ENCODE assay signal across 1 cellular context in the genomic region with DNA sequence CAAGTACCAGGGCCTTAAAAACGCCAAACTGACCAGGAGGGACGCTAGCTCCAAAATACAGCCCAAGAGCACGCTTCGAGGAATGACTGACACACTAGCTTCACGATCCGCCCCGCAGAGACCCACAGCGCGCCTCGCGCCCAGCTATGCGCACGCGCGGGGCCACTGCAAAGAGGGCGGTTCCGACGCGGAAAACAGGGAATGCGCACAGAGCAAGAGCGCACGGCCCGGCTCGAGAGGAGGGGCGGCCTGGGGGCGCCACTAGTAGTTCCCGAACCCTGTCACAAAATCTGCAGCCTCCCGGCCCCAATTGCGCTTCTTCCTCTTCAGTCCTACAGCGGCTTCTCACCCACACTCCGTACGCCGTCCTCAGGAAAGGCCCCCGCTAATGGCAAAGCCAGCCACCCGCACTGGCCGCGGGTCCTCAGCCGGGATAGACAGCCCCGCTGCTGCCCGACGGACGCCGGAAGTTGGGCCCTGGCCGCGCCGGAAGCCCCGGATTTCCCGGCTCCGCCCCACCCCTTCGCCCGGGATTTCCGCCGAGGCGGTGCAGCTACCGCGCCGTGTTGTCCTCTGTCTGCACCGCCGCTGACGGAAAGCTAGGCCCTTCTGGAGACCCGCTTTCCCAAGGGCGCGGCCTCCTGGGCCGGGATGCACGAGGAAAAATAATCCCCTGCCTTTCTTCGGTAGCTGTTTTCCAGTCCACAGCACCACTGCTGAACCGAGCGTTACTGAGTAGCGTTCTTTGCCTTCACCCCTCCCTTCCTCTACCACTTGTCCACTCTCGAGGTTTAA.
TF ChIP-seq lines count a peak whose summit lies in the region.

A gene with protein sequence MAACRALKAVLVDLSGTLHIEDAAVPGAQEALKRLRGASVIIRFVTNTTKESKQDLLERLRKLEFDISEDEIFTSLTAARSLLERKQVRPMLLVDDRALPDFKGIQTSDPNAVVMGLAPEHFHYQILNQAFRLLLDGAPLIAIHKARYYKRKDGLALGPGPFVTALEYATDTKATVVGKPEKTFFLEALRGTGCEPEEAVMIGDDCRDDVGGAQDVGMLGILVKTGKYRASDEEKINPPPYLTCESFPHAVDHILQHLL (minus strand): TSS at position 472 of the 795 bp plus-strand sequence. CDS start 14,061 bp downstream, outside the sequence.

TF ChIP-seq in IMR-90, 13 proteins besides CTCF, POLR2A, EP300 and RAD21:
- TF ChIP-seq CHD1 (IDR thresholded peaks at IDR 0.05; ENCODE audit: low read depth, low read length), result no peak
- TF ChIP-seq SMC3 (IDR thresholded peaks at IDR 0.05; ENCODE audit: low read depth, low read length), result no peak
- TF ChIP-seq MXI1 (IDR thresholded peaks at IDR 0.05; ENCODE audit: borderline replicate concordance, low read depth, low read length), result peak; percentile 45
- TF ChIP-seq, protein P1, sequence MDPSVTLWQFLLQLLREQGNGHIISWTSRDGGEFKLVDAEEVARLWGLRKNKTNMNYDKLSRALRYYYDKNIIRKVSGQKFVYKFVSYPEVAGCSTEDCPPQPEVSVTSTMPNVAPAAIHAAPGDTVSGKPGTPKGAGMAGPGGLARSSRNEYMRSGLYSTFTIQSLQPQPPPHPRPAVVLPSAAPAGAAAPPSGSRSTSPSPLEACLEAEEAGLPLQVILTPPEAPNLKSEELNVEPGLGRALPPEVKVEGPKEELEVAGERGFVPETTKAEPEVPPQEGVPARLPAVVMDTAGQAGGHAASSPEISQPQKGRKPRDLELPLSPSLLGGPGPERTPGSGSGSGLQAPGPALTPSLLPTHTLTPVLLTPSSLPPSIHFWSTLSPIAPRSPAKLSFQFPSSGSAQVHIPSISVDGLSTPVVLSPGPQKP (IDR thresholded peaks at IDR 0.05; ENCODE audit: borderline replicate concordance, low read depth, low read length), result no peak
